In genomic region chr19:23692937-23693336, GRCh38 we compare ENCODE assay signal across 4 cellular contexts. TPM values are rescaled to one million over a fixed set of nuclear protein-coding genes. Genes with fewer than 3 reads are reported as not detected.
DNase-seq lines count a peak whose midpoint lies in the region; ATAC-seq and TF ChIP-seq lines count a peak whose summit lies in the region.
"Not testable (repeated sequence)": the region's sequence is repeated elsewhere in the genome, so short reads cannot be mapped to it uniquely, and the experiment has no call there.

No MANE protein-coding gene starts in this region.

- H3K4me2 ChIP-seq in GM23338 = not testable (repeated sequence)

- H3K27ac Mint-ChIP-seq in GM23338; activated CD4-positive, alpha-beta T cell treated with anti-CD3 and anti-CD28 coated beads, Interleukin-2, amount 10 ng/mL, durations not matched to agents 24 days and 14 days; osteocyte (ENCODE audit: unreplicated experiment): not testable (repeated sequence)

- not testable (repeated sequence) for H3K9me3 ChIP-seq in WERI-Rb-1 (ENCODE audit: severe bottlenecking)

- H3K36me3 Mint-ChIP-seq in GM23338 (ENCODE audit: low read depth); activated CD4-positive, alpha-beta T cell treated with anti-CD3 and anti-CD28 coated beads, Interleukin-2, amount 10 ng/mL, durations not matched to agents 24 days and 14 days (ENCODE audit: low read depth); osteocyte (ENCODE audit: unreplicated experiment): not testable (repeated sequence)

- not testable (repeated sequence) for H3K4me1 ChIP-seq in GM23338 (ENCODE audit: insufficient read depth)

- H2AFZ ChIP-seq in GM23338 = not testable (repeated sequence)

- not testable (repeated sequence) for H3K9me3 Mint-ChIP-seq in GM23338; activated CD4-positive, alpha-beta T cell treated with anti-CD3 and anti-CD28 coated beads, Interleukin-2, amount 10 ng/mL, durations not matched to agents 24 days and 14 days
- H3K9me3 Mint-ChIP-seq in osteocyte (ENCODE audit: unreplicated experiment) = peaks cover 24% of the 10 kb centered on the region

- intact Hi-C loops in activated CD4-positive, alpha-beta T cell treated with anti-CD3 and anti-CD28 coated beads, Interleukin-2, amount 10 ng/mL, durations not matched to agents 24 days and 14 days (cut with micrococcal nuclease) = not testable (repeated sequence)

- not testable (repeated sequence) for H3K4me1 Mint-ChIP-seq in GM23338; activated CD4-positive, alpha-beta T cell treated with anti-CD3 and anti-CD28 coated beads, Interleukin-2, amount 10 ng/mL, durations not matched to agents 24 days and 14 days; osteocyte (ENCODE audit: unreplicated experiment)

- H4K20me1 ChIP-seq in GM23338 (replicated peaks; ENCODE audit: insufficient read depth) = not testable (repeated sequence)

- not testable (repeated sequence) for TF ChIP-seq CTCF in GM23338 (conservative IDR thresholded peaks at IDR 0.05; ENCODE audit: low read depth in 2 of 2); WERI-Rb-1 (IDR thresholded peaks at IDR 0.05; ENCODE audit: low read depth, low read length); osteocyte (IDR thresholded peaks at IDR 0.05)

- H3K27ac ChIP-seq in GM23338 (ENCODE audit: low read depth) = not testable (repeated sequence)
- H3K27ac ChIP-seq in WERI-Rb-1 = peak overlapping the region; percentile 81

- H3K27me3 Mint-ChIP-seq in GM23338 (ENCODE audit: insufficient read depth, low read depth, poor library complexity); activated CD4-positive, alpha-beta T cell treated with anti-CD3 and anti-CD28 coated beads, Interleukin-2, amount 10 ng/mL, durations not matched to agents 24 days and 14 days; osteocyte (ENCODE audit: unreplicated experiment): not testable (repeated sequence)

- ATAC-seq in GM23338 = not testable (repeated sequence)

- H3K36me3 ChIP-seq in GM23338 (ENCODE audit: insufficient read depth); WERI-Rb-1: not testable (repeated sequence)

- peak; percentile 13 for DNase-seq in GM23338 (ENCODE audit: low spot score)
- DNase-seq in WERI-Rb-1 = peak; percentile 10
- peak; percentile 35 for DNase-seq in activated CD4-positive, alpha-beta T cell treated with anti-CD3 and anti-CD28 coated beads, Interleukin-2, amount 10 ng/mL, durations not matched to agents 24 days and 14 days
- peak; percentile 21 for DNase-seq in osteocyte (ENCODE audit: extremely low spot score, unreplicated experiment)

- H3K4me3 ChIP-seq in GM23338; WERI-Rb-1 (ENCODE audit: low read depth, low read length): not testable (repeated sequence)

- not testable (repeated sequence) for H3K9me2 ChIP-seq in GM23338 (ENCODE audit: insufficient read depth)

- not testable (repeated sequence) for H3F3A ChIP-seq in GM23338 (replicated peaks; ENCODE audit: low read depth)

- H3K79me2 ChIP-seq in GM23338 (replicated peaks; ENCODE audit: insufficient read depth) = not testable (repeated sequence)

- not testable (repeated sequence) for H3K4me3 Mint-ChIP-seq in GM23338; activated CD4-positive, alpha-beta T cell treated with anti-CD3 and anti-CD28 coated beads, Interleukin-2, amount 10 ng/mL, durations not matched to agents 24 days and 14 days; osteocyte (ENCODE audit: unreplicated experiment)

- not testable (repeated sequence) for H3K27me3 ChIP-seq in GM23338 (ENCODE audit: insufficient read depth); WERI-Rb-1 (ENCODE audit: insufficient read depth, low read depth, severe bottlenecking)

RNA-seq across cellular contexts. Expression of gene ZNF675, which starts 5.9 kb away (rescaled TPM):
- 37.8 and 39.4 TPM in 2 replicates for total RNA-seq in GM23338 (2014; rRNA removed; shearing (Covaris generic))
- polyA plus RNA-seq in GM23338 (2016; fragmentation: Nextera tagmentation; extraction: Ambion mirVana) = 15.8 and 20.2 TPM in 2 replicates
- total RNA-seq in activated CD4-positive, alpha-beta T cell treated with anti-CD3 and anti-CD28 coated beads, Interleukin-2, amount 10 ng/mL, durations not matched to agents 24 days and 14 days = 17.0 and 17.3 TPM in 2 replicates
- total RNA-seq in osteocyte = 8.2 and 8.6 TPM in 2 replicates
